ENCODE assay signal across 9 cellular contexts in genomic region chr16:68069511-68070248, GRCh38. TPM values are rescaled to one million over a fixed set of nuclear protein-coding genes. Genes with fewer than 3 reads are reported as not detected.
DNase-seq lines count a peak whose midpoint lies in the region; ATAC-seq and FAIRE-seq lines count a peak whose summit lies in the region.
"Had no signal": no experiment of that assay in that cellular context is flagged by ENCODE, and none has a peak within 500 bp of the region (broad histone marks: within the 10 kb centered on the region; RNA-seq: fewer than 3 reads in every experiment).

No MANE protein-coding gene starts in this region.

- H4K8ac ChIP-seq in trophoblast cell (ENCODE audit: low read depth, low read length): no peak overlapping the region

- no peak for ATAC-seq in HG03442 (IDR thresholded peaks at IDR 0.05; ENCODE audit: unreplicated experiment)

- WGBS in small intestine, 3 donors: 54 to 62% (median 55%) methylated on average over 7 of the region's 7 CpGs
- no CpG with 5 or more reads among the region's 7 CpGs for WGBS in trophoblast cell (ENCODE audit: extremely low coverage, insufficient coverage, insufficient read length)

- H3K9ac ChIP-seq in trophoblast cell (ENCODE audit: low read length): no peak overlapping the region

- no peaks in the 10 kb centered on the region for H3K79me1 ChIP-seq in trophoblast cell (ENCODE audit: low read length)

- H3K14ac ChIP-seq in trophoblast cell (ENCODE audit: low read length): no peak overlapping the region

- H3K4me1 ChIP-seq in effector memory CD4-positive, alpha-beta T cell (ENCODE audit: control insufficient read depth, insufficient read depth, low read length, poor library complexity, severe bottlenecking): peaks cover 65% of the 10 kb centered on the region
- peaks cover 4 to 7% of the 10 kb centered on the region in 2 donors for H3K4me1 ChIP-seq in small intestine (ENCODE audit: control insufficient read depth in 2 of 2, insufficient read depth in 1 of 2, low read depth in 1 of 2, low read length in 1 of 2)
- peaks cover 0 to 3% of the 10 kb centered on the region in 2 experiments for H3K4me1 ChIP-seq in trophoblast cell (ENCODE audit: control insufficient read depth in 1 of 2, insufficient read depth in 2 of 2, low read length in 2 of 2)

- no peaks in the 10 kb centered on the region for H3K79me2 ChIP-seq in trophoblast cell (ENCODE audit: control insufficient read depth, insufficient read depth, low read length, poor library complexity)

- H3K18ac ChIP-seq in trophoblast cell (ENCODE audit: low read length): no peak overlapping the region

- H3K4me2 ChIP-seq in trophoblast cell (ENCODE audit: low read length): no peak overlapping the region

- H3K27me3 ChIP-seq in effector memory CD4-positive, alpha-beta T cell (replicated peaks; ENCODE audit: control insufficient read depth, insufficient read depth, low read length, poor library complexity, severe bottlenecking): no peaks in the 10 kb centered on the region
- H3K27me3 ChIP-seq in small intestine (ENCODE audit: control insufficient read depth in 2 of 2, insufficient read depth in 2 of 2, low read length in 2 of 2) (no peaks in the 10 kb centered on the region), trophoblast cell (ENCODE audit: insufficient read depth, low read length) (no peaks in the 10 kb centered on the region)
- H3K27me3 ChIP-seq: esophagus muscularis mucosa had no signal

- peak; percentile 75 to 90 for DNase-seq in SHP77 (lab: John Stamatoyannopoulos, UW)
- DNase-seq in effector memory CD4-positive, alpha-beta T cell: peak in 2 of 3 donors; percentile 14 to 29
- peak; percentile 78 for DNase-seq in small intestine
- no peak for DNase-seq in NCI-H748 treated with DMSO at 0.1 percent for 48 hours (lab: John Stamatoyannopoulos, UW)
- DNase-seq in trophoblast cell: no peak

- no peak overlapping the region for H2BK12ac ChIP-seq in trophoblast cell (ENCODE audit: low read length)

- peak overlapping the region; percentile 78 for H3K27ac ChIP-seq in KOPT-K1 (ENCODE audit: low read depth, low read length, poor library complexity, severe bottlenecking)
- peak overlapping the region; percentile 53 for H3K27ac ChIP-seq in effector memory CD4-positive, alpha-beta T cell (ENCODE audit: insufficient read depth, low read length, poor library complexity, severe bottlenecking)
- H3K27ac ChIP-seq in small intestine (ENCODE audit: low read depth in 1 of 2, low read length in 1 of 2): peak overlapping the region in 1 of 2 donors; percentile 46
- no peak overlapping the region for H3K27ac ChIP-seq in trophoblast cell (ENCODE audit: low read depth, low read length)
- H3K27ac ChIP-seq: esophagus muscularis mucosa had no signal

- H2AK5ac ChIP-seq in trophoblast cell (ENCODE audit: low read length): no peak overlapping the region

- H4K91ac ChIP-seq in trophoblast cell (ENCODE audit: low read depth, low read length): no peak overlapping the region

- no peak overlapping the region for H3K4ac ChIP-seq in trophoblast cell (ENCODE audit: low read depth, low read length)

- H3K9me3 ChIP-seq in KOPT-K1 (ENCODE audit: insufficient read depth, low read length, poor library complexity, severe bottlenecking) (no peaks in the 10 kb centered on the region), small intestine (ENCODE audit: control insufficient read depth, low read depth) (no peaks in the 10 kb centered on the region), trophoblast cell (ENCODE audit: insufficient read depth, low read depth, low read length) (peaks cover 1% of the 10 kb centered on the region)
- H3K9me3 ChIP-seq in effector memory CD4-positive, alpha-beta T cell (ENCODE audit: control insufficient read depth, low read length): no peaks in the 10 kb centered on the region
- H3K9me3 ChIP-seq: esophagus muscularis mucosa had no signal

- H2AFZ ChIP-seq in trophoblast cell (ENCODE audit: insufficient read depth, low read length, poor library complexity): no peak overlapping the region

- FAIRE-seq in small intestine (lab: Jason Lieb, UNC): no peak
- FAIRE-seq: RCC 7860 had no signal

- H2BK120ac ChIP-seq in trophoblast cell (ENCODE audit: insufficient read depth, low read length, poor library complexity): no peak overlapping the region

- H3K36me3 ChIP-seq in KOPT-K1 (ENCODE audit: insufficient read depth, low read length) (peaks cover 28% of the 10 kb centered on the region), small intestine (ENCODE audit: control insufficient read depth in 2 of 2, insufficient read depth in 2 of 2, low read length in 2 of 2) (peaks cover 4 to 8% of the 10 kb centered on the region in 2 donors), trophoblast cell (ENCODE audit: control insufficient read depth in 1 of 2, insufficient read depth in 2 of 2, low read length in 2 of 2) (peaks cover 21 to 47% of the 10 kb centered on the region in 2 experiments)
- peaks cover 6% of the 10 kb centered on the region for H3K36me3 ChIP-seq in effector memory CD4-positive, alpha-beta T cell (ENCODE audit: control insufficient read depth, insufficient read depth, low read length)

- H2BK5ac ChIP-seq in trophoblast cell (ENCODE audit: low read depth, low read length, poor library complexity): no peak overlapping the region

- no peak overlapping the region for H4K12ac ChIP-seq in trophoblast cell (ENCODE audit: low read depth, low read length)

- no peak overlapping the region for H3K23ac ChIP-seq in trophoblast cell (ENCODE audit: low read length)

- H3K4me3 ChIP-seq in effector memory CD4-positive, alpha-beta T cell (ENCODE audit: insufficient read depth, low read depth, low read length, poor library complexity, severe bottlenecking): no peak overlapping the region
- H3K4me3 ChIP-seq in small intestine (ENCODE audit: low read depth in 1 of 2, low read length in 2 of 2) (no peak overlapping the region), trophoblast cell (ENCODE audit: low read depth, low read length) (no peak overlapping the region)
- H3K4me3 ChIP-seq: esophagus muscularis mucosa had no signal

RNA-seq across cellular contexts. Expression of gene NFATC3, which starts 15.5 kb away (rescaled TPM):
- 10 to 100 TPM; 10.8 to 13.9 (median 13.6) TPM for polyA plus RNA-seq in small intestine
- polyA plus RNA-seq in trophoblast cell (2013): 21.0 and 21.7 TPM in 2 replicates

RNA-seq across cellular contexts. Expression of gene DUS2, which starts 46.6 kb away (rescaled TPM):
- 10 to 100 TPM in 1 of 3 donors, 1 to 10 TPM in 2; 7.6 to 12.1 (median 7.8) TPM for polyA plus RNA-seq in small intestine
- polyA plus RNA-seq in trophoblast cell (2013): 7.3 and 7.7 TPM in 2 replicates

RNA-seq across cellular contexts. Expression of gene DDX28, which starts 46.6 kb away (rescaled TPM):
- 10 to 100 TPM in 1 of 3 donors, 1 to 10 TPM in 2; 3.8 to 14.6 (median 7.6) TPM for polyA plus RNA-seq in small intestine
- 6.3 and 6.5 TPM in 2 replicates for polyA plus RNA-seq in trophoblast cell (2013)

RNA-seq across cellular contexts. Expression of gene DPEP2NB, which starts 54.0 kb away (rescaled TPM):
- not detected for polyA plus RNA-seq in small intestine
- 0.40 and 0.72 TPM in 2 replicates for polyA plus RNA-seq in trophoblast cell (2013)

Comparison
In these comparisons a context has a peak if more than half of its experiments do, and no peak if none do; other contexts are left out.
1. DNase-seq: peak in SHP77 (2 of 2), effector memory CD4-positive, alpha-beta T cell (2 of 3) and small intestine (single experiment); none in NCI-H748 treated with DMSO at 0.1 percent for 48 hours (single experiment) and trophoblast cell (0 of 2).